In the genomic region with DNA sequence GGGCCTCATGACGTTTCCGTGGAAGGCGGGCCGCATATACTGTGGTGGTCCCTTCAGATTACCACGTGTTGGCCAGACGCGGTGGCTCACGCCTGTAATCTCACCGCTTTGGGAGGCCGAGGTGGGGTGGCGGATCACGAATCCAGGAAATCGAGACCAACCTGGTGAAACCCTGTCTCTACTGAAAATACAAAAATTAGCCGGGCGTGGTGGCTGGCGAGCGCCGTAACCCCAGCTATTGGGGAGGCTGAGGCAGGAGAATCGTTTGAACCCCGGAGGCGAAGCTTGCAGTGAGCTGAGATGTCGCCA, we compare ENCODE assay signal across 8 cellular contexts. TPM values are rescaled to one million over a fixed set of nuclear protein-coding genes. Genes with fewer than 3 reads are reported as not detected.
DNase-seq lines count a peak whose midpoint lies in the region; TF ChIP-seq lines count a peak whose summit lies in the region.

No MANE protein-coding gene starts in this region.

- H3K9ac ChIP-seq in fibroblast of lung (ENCODE audit: insufficient read depth, low read length) = peak overlapping the region; percentile 96

- peaks cover 10% of the 10 kb centered on the region for H3F3A ChIP-seq in DOHH2 (ENCODE audit: control insufficient read depth, insufficient read depth)

- no peaks in the 10 kb centered on the region for H4K20me1 ChIP-seq in DOHH2 (ENCODE audit: control insufficient read depth, insufficient read depth, low read depth, low read length)
- no peaks in the 10 kb centered on the region for H4K20me1 ChIP-seq in fibroblast of lung (ENCODE audit: control insufficient read depth, extremely low read depth, insufficient read depth, low read length)

- H3K9me2 ChIP-seq in DOHH2 (replicated peaks; ENCODE audit: control insufficient read depth, low read length) = no peaks in the 10 kb centered on the region

- H3K4me2 ChIP-seq in DOHH2 (ENCODE audit: low read length) (peak overlapping the region; percentile 94), fibroblast of lung (ENCODE audit: extremely low read depth, insufficient read depth, low read length) (peak overlapping the region; percentile 91)

- H3K4me1 ChIP-seq in DOHH2 (ENCODE audit: control insufficient read depth, low read length) (peaks cover 72% of the 10 kb centered on the region), SJSA1 (replicated peaks) (peaks cover 38% of the 10 kb centered on the region), fibroblast of lung (ENCODE audit: control insufficient read depth, extremely low read depth, insufficient read depth, low read length) (no peaks in the 10 kb centered on the region), prostate gland (replicated peaks) (no peaks in the 10 kb centered on the region)

- H3K27me3 ChIP-seq in DOHH2 (ENCODE audit: control insufficient read depth, low read length) (no peaks in the 10 kb centered on the region), SJSA1 (replicated peaks) (no peaks in the 10 kb centered on the region), fibroblast of lung (ENCODE audit: control insufficient read depth, insufficient read depth, low read length) (no peaks in the 10 kb centered on the region), prostate gland (replicated peaks; ENCODE audit: insufficient read depth) (no peaks in the 10 kb centered on the region)

- 74% methylated on average over 22 of the region's 22 CpGs for WGBS in prostate gland

- TF ChIP-seq CTCF in DOHH2 (IDR thresholded peaks at IDR 0.05; ENCODE audit: low read depth, low read length, poor library complexity, severe bottlenecking) (no peak), fibroblast of lung (conservative IDR thresholded peaks at IDR 0.05 in 1 of 2, IDR thresholded peaks at IDR 0.05 in 1 of 2; ENCODE audit: low read depth in 1 of 2, low read length in 2 of 2) (no peak), prostate gland (IDR thresholded peaks at IDR 0.05) (no peak)

- intact Hi-C loops in prostate gland (cut with DNase I) = loop anchor here (1.0 kb wide), 1 partner anchor 53 kb away; no protein-coding TSS in a partner anchor

- DNase-seq in SJSA1 (ENCODE audit: low read depth in 1 of 2, low spot score in 2 of 2) (no peak), fibroblast of lung (ENCODE audit: low read depth in 2 of 2) (no peak), prostate gland (ENCODE audit: low spot score) (no peak), DMS153 (lab: John Stamatoyannopoulos, UW) (no peak), NCI-H187 treated with DMSO at 0.1 percent for 48 hours (lab: John Stamatoyannopoulos, UW) (no peak), activated gamma-delta T cell treated with Interleukin-2 at 50 U/mL for 16 hours (no peak), SIG-M5 treated with dmso at 0.1 percent for 504 hours (lab: John Stamatoyannopoulos, UW; ENCODE audit: unreplicated experiment) (no peak)

- H3K9me3 ChIP-seq in DOHH2 (ENCODE audit: control insufficient read depth, insufficient read depth, low read length) = no peaks in the 10 kb centered on the region
- H3K9me3 ChIP-seq in SJSA1 (replicated peaks) = no peaks in the 10 kb centered on the region; the same call in 1 of the 2 replicates
- H3K9me3 ChIP-seq in fibroblast of lung (ENCODE audit: control insufficient read depth, insufficient read depth, low read depth, low read length) = no peaks in the 10 kb centered on the region
- no peaks in the 10 kb centered on the region for H3K9me3 ChIP-seq in prostate gland

- H3K36me3 ChIP-seq in DOHH2 (ENCODE audit: control insufficient read depth, low read length) (no peaks in the 10 kb centered on the region), SJSA1 (peaks cover 6% of the 10 kb centered on the region), fibroblast of lung (ENCODE audit: control insufficient read depth, insufficient read depth, low read length) (no peaks in the 10 kb centered on the region), prostate gland (no peaks in the 10 kb centered on the region)

- no peak for TF ChIP-seq POLR2A in prostate gland (IDR thresholded peaks at IDR 0.05)

- peak overlapping the region; percentile 71 for H2AFZ ChIP-seq in fibroblast of lung (ENCODE audit: low read length)

- H3K79me2 ChIP-seq in DOHH2 (ENCODE audit: control insufficient read depth, low read length) (peaks cover 21% of the 10 kb centered on the region), fibroblast of lung (ENCODE audit: control insufficient read depth, insufficient read depth, low read length) (no peaks in the 10 kb centered on the region)

- H3K4me3 ChIP-seq in DOHH2 (ENCODE audit: low read length) = peak overlapping the region; percentile 80
- H3K4me3 ChIP-seq in SJSA1 = peak overlapping the region; percentile 92
- peak overlapping the region; percentile 55 to 73 (median 60) for H3K4me3 ChIP-seq in fibroblast of lung (replicated peaks in 1 of 4; ENCODE audit: control extremely low read depth in 1 of 4, insufficient read depth in 1 of 4, low read depth in 3 of 4, low read length in 4 of 4)
- peak overlapping the region; percentile 83 to 85 for H3K4me3 ChIP-seq in prostate gland

- peak overlapping the region; percentile 50 for H3K27ac ChIP-seq in DOHH2 (ENCODE audit: low read depth, low read length)
- H3K27ac ChIP-seq in SJSA1 = peak overlapping the region; percentile 98
- peak overlapping the region; percentile 93 for H3K27ac ChIP-seq in fibroblast of lung (ENCODE audit: insufficient read depth, low read length)
- H3K27ac ChIP-seq in prostate gland = peak overlapping the region; percentile 89 to 93

RNA-seq across cellular contexts. Expression of a gene that starts 0.9 kb away (rescaled TPM):
- 0.06 and 0.47 TPM in 2 replicates for total RNA-seq in SJSA1 (2014; rRNA removed; shearing (Covaris generic))
- total RNA-seq in fibroblast of lung (2.0 and 2.1 TPM in 2 replicates), prostate gland (10 to 100 TPM in 1 of 2 donors, 1 to 10 TPM in 1; 9.6 to 19.6 TPM)
- 1.7 and 1.9 TPM in 2 replicates for polyA plus RNA-seq in fibroblast of lung
- polyA plus RNA-seq in fibroblast of lung (2012) = 3.1 and 3.5 TPM in 2 replicates
- polyA minus RNA-seq in fibroblast of lung (ENCODE audit: low replicate concordance) = 2.0 and 2.8 TPM in 2 replicates

RNA-seq across cellular contexts. Expression of a gene that starts 15.5 kb away (rescaled TPM):
- total RNA-seq in SJSA1 (2014; rRNA removed; shearing (Covaris generic)) = 62.1 and 69.7 TPM in 2 replicates
- 34.4 and 44.4 TPM in 2 replicates for total RNA-seq in fibroblast of lung
- polyA plus RNA-seq in fibroblast of lung = 19.7 and 24.6 TPM in 2 replicates
- 25.1 and 30.5 TPM in 2 replicates for polyA plus RNA-seq in fibroblast of lung (2012)
- polyA minus RNA-seq in fibroblast of lung (ENCODE audit: low replicate concordance) = 43.4 and 55.2 TPM in 2 replicates
- 100 to 1,000 TPM in 1 of 2 donors, 10 to 100 TPM in 1; 80.6 to 107 TPM for total RNA-seq in prostate gland

RNA-seq across cellular contexts. Expression of a gene that starts 20.2 kb away (rescaled TPM):
- 45.9 and 61.7 TPM in 2 replicates for total RNA-seq in SJSA1 (2014; rRNA removed; shearing (Covaris generic))
- 130 and 209 TPM in 2 replicates for total RNA-seq in fibroblast of lung
- polyA plus RNA-seq in fibroblast of lung = 62.7 and 72.9 TPM in 2 replicates
- 127 and 141 TPM in 2 replicates for polyA plus RNA-seq in fibroblast of lung (2012)
- polyA minus RNA-seq in fibroblast of lung (ENCODE audit: low replicate concordance) = 337 and 393 TPM in 2 replicates
- total RNA-seq in prostate gland = 100 to 1,000 TPM; 259 to 309 TPM

RNA-seq across cellular contexts. Expression of a gene that starts 57.5 kb away (rescaled TPM):
- total RNA-seq in SJSA1 (2014; rRNA removed; shearing (Covaris generic)) = 1.3 and 2.2 TPM in 2 replicates
- total RNA-seq in fibroblast of lung (5.9 and 7.6 TPM in 2 replicates), prostate gland (10 to 100 TPM; 11.4 to 14.1 TPM)
- 2.6 and 4.1 TPM in 2 replicates for polyA plus RNA-seq in fibroblast of lung
- 5.4 and 10.7 TPM in 2 replicates for polyA plus RNA-seq in fibroblast of lung (2012)
- 17.1 and 18.7 TPM in 2 replicates for polyA minus RNA-seq in fibroblast of lung (ENCODE audit: low replicate concordance)
